ENCODE assay signal across 14 cellular contexts in the genomic region with DNA sequence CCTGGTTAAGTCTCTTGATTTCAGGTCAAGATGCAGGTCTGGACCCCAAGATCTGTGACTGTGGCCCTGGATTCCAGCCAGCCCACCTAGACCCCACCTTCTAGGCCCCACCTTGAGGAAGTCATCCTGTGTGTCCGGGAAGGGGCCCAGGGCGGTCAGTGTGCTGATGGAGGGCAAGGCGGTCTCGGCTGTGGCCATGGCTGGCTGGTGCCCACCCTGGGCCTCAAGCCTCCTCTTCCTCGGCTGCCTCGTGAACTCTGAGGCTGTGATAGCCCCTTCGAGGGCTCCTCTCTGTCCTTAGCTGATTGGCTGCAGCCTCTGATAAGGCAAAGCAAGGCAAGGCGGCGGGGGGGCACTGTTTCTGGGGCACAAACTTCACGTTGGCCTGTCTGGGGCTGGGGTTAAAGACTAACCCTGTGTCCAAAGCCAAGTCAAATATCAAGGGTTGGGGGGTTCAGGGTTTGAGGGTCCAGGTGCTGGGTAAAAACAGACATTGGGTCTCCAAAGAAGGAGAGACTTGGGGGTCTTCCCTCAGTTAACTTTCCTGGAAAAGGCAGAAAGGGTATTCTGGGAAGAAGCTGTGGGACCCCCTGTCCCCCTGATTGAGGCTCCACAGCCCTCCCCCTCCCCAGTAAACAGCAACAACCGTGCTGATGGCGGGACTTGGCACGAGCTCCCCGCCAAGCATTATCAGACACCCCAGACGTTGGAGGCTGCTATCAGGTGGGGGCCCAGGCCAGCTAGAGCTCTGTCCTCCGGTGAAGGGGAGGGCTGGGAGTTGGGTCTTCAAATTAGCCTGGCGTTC. TPM values are rescaled to one million over a fixed set of nuclear protein-coding genes. Genes with fewer than 3 reads are reported as not detected.
DNase-seq lines count a peak whose midpoint lies in the region; ATAC-seq, FAIRE-seq and TF ChIP-seq lines count a peak whose summit lies in the region.
"Had no signal": no experiment of that assay in that cellular context is flagged by ENCODE, and none has a peak within 500 bp of the region (broad histone marks: within the 10 kb centered on the region; RNA-seq: fewer than 3 reads in every experiment).

KLF1 (minus strand) TSS at position 259 of the 805 bp plus-strand sequence; CDS start at position 198, 61 bp downstream.

- TF ChIP-seq CTCF in A549 (IDR thresholded peaks at IDR 0.05) (no peak), ascending aorta (IDR thresholded peaks at IDR 0.05) (no peak), HFFc6 (IDR thresholded peaks at IDR 0.05) (no peak)

- H3K4me1 Mint-ChIP-seq in HFFc6 (ENCODE audit: low read depth), result peaks cover 17% of the 10 kb centered on the region

- DNase-seq in A549 (ENCODE audit: low read depth in 1 of 2, low spot score in 1 of 2), result no peak
- DNase-seq in HUDEP-2 (lab: John Stamatoyannopoulos, UW; ENCODE audit: unreplicated experiment in 76 of 76), result peak in 74 of 76 experiments; percentile 76 to 99 (median 95)
- no peak for DNase-seq in ascending aorta (ENCODE audit: low spot score in 2 of 2)
- DNase-seq in NCI-H2029 treated with DMSO at 0.1 percent for 48 hours (lab: John Stamatoyannopoulos, UW), result no peak
- no peak for DNase-seq in HFFc6
- DNase-seq in NCI-H510A treated with DMSO at 0.1 percent for 48 hours (lab: John Stamatoyannopoulos, UW), result no peak
- DNase-seq: NCI-H1930; SJCRH30; stimulated activated CD4-positive, alpha-beta T cell treated with anti-CD3 and anti-CD28 coated beads, Interleukin-12 subunit alpha, Interleukin-12 subunit beta, amount 100 ng/mL, for 4 hours had no signal

- H3K4me3 Mint-ChIP-seq in HFFc6, result no peak within 1 kb of the TSS

- WGBS in A549 (ENCODE audit: missing lambda C conversion rate), result 24% methylated on average over 5 of the region's 17 CpGs
- WGBS in mesodermal cell (ENCODE audit: insufficient coverage in 2 of 2), 2 experiments, result 73 to 80% methylated on average over 10 to 11 of the region's 17 CpGs

- H3K27me3 Mint-ChIP-seq in HFFc6 (ENCODE audit: insufficient read depth), result peaks cover 6% of the 10 kb centered on the region

- intact Hi-C loops in ascending aorta (cut with DNase I), result no loop called here

- TF ChIP-seq POLR2A in A549 (IDR thresholded peaks at IDR 0.05; ENCODE audit: low read length), result no peak

- peaks cover 11% of the 10 kb centered on the region for H3K9me3 Mint-ChIP-seq in HFFc6

- CTCF ChIA-PET in A549 (lab: Yijun Ruan, JAX), result interaction anchor here (0.7 kb wide), 1 partner anchor 14 kb away, joined by 3 read pairs; no protein-coding TSS in a partner anchor

- no peaks in the 10 kb centered on the region for H3K36me3 Mint-ChIP-seq in HFFc6 (ENCODE audit: low read depth)

- H3K36me3 ChIP-seq in ascending aorta (no peaks in the 10 kb centered on the region), mesodermal cell (ENCODE audit: control insufficient read depth, insufficient read depth, low read length) (no peaks in the 10 kb centered on the region)
- H3K36me3 ChIP-seq: SJCRH30 had no signal

- no peak for FAIRE-seq in A549 (lab: Jason Lieb, UNC)
- FAIRE-seq: H54 had no signal

- H3K27me3 ChIP-seq in ascending aorta, result peaks cover 13% of the 10 kb centered on the region
- H3K27me3 ChIP-seq: SJCRH30 had no signal

- no peak within 1 kb of the TSS for H3K27ac Mint-ChIP-seq in HFFc6

- no peak for TF ChIP-seq EP300 in A549 (IDR thresholded peaks at IDR 0.05)

- no peak for TF ChIP-seq RAD21 in A549 (conservative IDR thresholded peaks at IDR 0.05 in 1 of 2, IDR thresholded peaks at IDR 0.05 in 1 of 2)

- H3K4me1 ChIP-seq in A549 (peaks cover 3% of the 10 kb centered on the region; the same call in 1 of the 3 replicates), ascending aorta (peaks cover 10 to 21% of the 10 kb centered on the region in 2 donors), mesodermal cell (ENCODE audit: control insufficient read depth, insufficient read depth, low read length, poor library complexity, severe bottlenecking) (no peaks in the 10 kb centered on the region)
- H3K4me1 ChIP-seq: SJCRH30 had no signal

- peak within 1 kb of the TSS; percentile 36; the same call in 1 of the 3 replicates for H3K4me3 ChIP-seq in A549
- H3K4me3 ChIP-seq in ascending aorta, result peak within 1 kb of the TSS; percentile 31 to 54
- peak within 1 kb of the TSS; percentile 28 for H3K4me3 ChIP-seq in mesodermal cell (ENCODE audit: extremely low read depth, insufficient read depth, low read length, poor library complexity, severe bottlenecking)
- H3K4me3 ChIP-seq: SJCRH30 had no signal

- H3K9me3 ChIP-seq in A549 (peaks cover 9% of the 10 kb centered on the region; the same call in 2 of the 3 replicates), ascending aorta (no peaks in the 10 kb centered on the region), mesodermal cell (ENCODE audit: control insufficient read depth, low read length) (peaks cover 27% of the 10 kb centered on the region)
- H3K9me3 ChIP-seq: SJCRH30 had no signal

- ATAC-seq in A549 (no peak), GM19397 (IDR thresholded peaks at IDR 0.05; ENCODE audit: unreplicated experiment) (no peak)
- ATAC-seq: left lobe of liver had no signal

- no peak within 1 kb of the TSS; a peak in 1 of 6 replicates for H3K27ac ChIP-seq in A549
- no peak within 1 kb of the TSS for H3K27ac ChIP-seq in ascending aorta
- H3K27ac ChIP-seq in mesodermal cell (ENCODE audit: low read depth, low read length, severe bottlenecking), result no peak within 1 kb of the TSS
- H3K27ac ChIP-seq: SJCRH30 had no signal

- POLR2A ChIA-PET in A549 (lab: Yijun Ruan, JAX), result no interaction called here

- H3K4me2 ChIP-seq in A549, result peak within 1 kb of the TSS; percentile 65

TF ChIP-seq in A549, 52 proteins besides CTCF, POLR2A, EP300 and RAD21:
- TF ChIP-seq PHF8 (IDR thresholded peaks at IDR 0.05; ENCODE audit: borderline replicate concordance, low read depth), result no peak
- TF ChIP-seq POLR2AphosphoS2 (conservative IDR thresholded peaks at IDR 0.05; ENCODE audit: low read length), result no peak
- TF ChIP-seq EHMT2 (IDR thresholded peaks at IDR 0.05; ENCODE audit: low read depth), result no peak
- TF ChIP-seq GATA3 (IDR thresholded peaks at IDR 0.05; ENCODE audit: borderline replicate concordance), result no peak
- TF ChIP-seq KDM1A (IDR thresholded peaks at IDR 0.05; ENCODE audit: low read depth), result no peak
- TF ChIP-seq HOXB5 (CRISPR knock-in tag; IDR thresholded peaks at IDR 0.05), result no peak
- no peak for TF ChIP-seq ESRRA (IDR thresholded peaks at IDR 0.05; ENCODE audit: borderline replicate concordance, low read length)
- TF ChIP-seq HEYL (CRISPR knock-in tag; IDR thresholded peaks at IDR 0.05), result no peak
- no peak for TF ChIP-seq TFCP2L1 (CRISPR knock-in tag; IDR thresholded peaks at IDR 0.05)
- TF ChIP-seq HOXA7 (CRISPR knock-in tag; IDR thresholded peaks at IDR 0.05), result no peak
- TF ChIP-seq FOSB (CRISPR knock-in tag; IDR thresholded peaks at IDR 0.05), result no peak
- TF ChIP-seq HOXB13 (CRISPR knock-in tag; IDR thresholded peaks at IDR 0.05; ENCODE audit: low read depth), result no peak

RNA-seq across cellular contexts. Expression of gene KLF1, which starts in this region (rescaled TPM):
- not detected in 2 replicates for polyA plus RNA-seq in A549 (2011; rRNA removed)
- 0.04 TPM in 2 replicates for polyA plus RNA-seq in A549 (2012; cell fraction: cytosol; rRNA removed)
- polyA plus RNA-seq in A549 (2012; cell fraction: nucleus; rRNA removed), result 0.05 TPM in 1 of 2 replicates, not detected in the other
- polyA plus RNA-seq in A549 (2017; fragmentation: RNase III; extraction: RNeasy Plus Mini Kit Qiagen cat#74134 plus additional on column Dnase treatment), result not detected in 3 replicates
- polyA minus RNA-seq in A549 (2011; rRNA and poly(A)+ RNA removed), result not detected in 2 replicates
- total RNA-seq in ascending aorta, result not detected
- 1.2 TPM for polyA plus RNA-seq in mesodermal cell (2013, experiment 1 of 2)
- 0.86 TPM for polyA plus RNA-seq in mesodermal cell (2013, experiment 2 of 2)
- total RNA-seq in HFFc6 (2021; fragmentation: NEBNext Ultra II Directional; extraction: Animal tissue kit (Norgen Biotek cat#: 25700)), result not detected
- total RNA-seq: subcutaneous adipose tissue had no signal

Comparison
In these comparisons a context has a peak if more than half of its experiments do, and no peak if none do; other contexts are left out.
1. DNase-seq: peak in HUDEP-2 (74 of 76); none in A549 (0 of 2), ascending aorta (0 of 2), NCI-H2029 treated with DMSO at 0.1 percent for 48 hours (single experiment), HFFc6 (single experiment) and NCI-H510A treated with DMSO at 0.1 percent for 48 hours (single experiment).
2. Peak in every context shown above with its lines, with median percentiles within 50 percentile points of each other: H3K4me3 ChIP-seq.